8 cellular contexts compared by ENCODE assay signal in genomic region chr16:24041834-24042631, GRCh38.
DNase-seq lines count a peak whose midpoint lies in the region; ATAC-seq and TF ChIP-seq lines count a peak whose summit lies in the region.

No MANE protein-coding gene starts in this region.

- peaks cover 9 to 28% (median 14%) of the 10 kb centered on the region in 4 donors for H3K4me1 Mint-ChIP-seq in naive thymus-derived CD8-positive, alpha-beta T cell
- H3K4me1 Mint-ChIP-seq in stimulated activated memory B cell treated with anti-CD40 and anti-IgM and Interleukin-4, amounts not matched to agents 10 μg/mL and 1 μg/mL and 100 μg/mL, for 72 hours = peaks cover 25% of the 10 kb centered on the region

- H3K9me3 Mint-ChIP-seq in naive thymus-derived CD8-positive, alpha-beta T cell = no peaks in the 10 kb centered on the region
- no peaks in the 10 kb centered on the region for H3K9me3 Mint-ChIP-seq in stimulated activated memory B cell treated with anti-CD40 and anti-IgM and Interleukin-4, amounts not matched to agents 10 μg/mL and 1 μg/mL and 100 μg/mL, for 72 hours

- TF ChIP-seq POLR2A in erythroblast (IDR thresholded peaks at IDR 0.05; ENCODE audit: low read length) = no peak

- H3K36me3 Mint-ChIP-seq in naive thymus-derived CD8-positive, alpha-beta T cell = peaks cover 0 to 68% (median 17%) of the 10 kb centered on the region in 3 donors
- peaks cover 55% of the 10 kb centered on the region for H3K36me3 Mint-ChIP-seq in stimulated activated memory B cell treated with anti-CD40 and anti-IgM and Interleukin-4, amounts not matched to agents 10 μg/mL and 1 μg/mL and 100 μg/mL, for 72 hours

- no peaks in the 10 kb centered on the region for H3K27me3 Mint-ChIP-seq in naive thymus-derived CD8-positive, alpha-beta T cell
- H3K27me3 Mint-ChIP-seq in stimulated activated memory B cell treated with anti-CD40 and anti-IgM and Interleukin-4, amounts not matched to agents 10 μg/mL and 1 μg/mL and 100 μg/mL, for 72 hours = no peaks in the 10 kb centered on the region

- POLR2A ChIA-PET in naive thymus-derived CD8-positive, alpha-beta T cell (lab: Charles Lee) = no interaction called here

- H3K4me3 Mint-ChIP-seq in naive thymus-derived CD8-positive, alpha-beta T cell = no peak overlapping the region
- H3K4me3 Mint-ChIP-seq in stimulated activated memory B cell treated with anti-CD40 and anti-IgM and Interleukin-4, amounts not matched to agents 10 μg/mL and 1 μg/mL and 100 μg/mL, for 72 hours = no peak overlapping the region

- peak; percentile 66 for ATAC-seq in HG03439 (IDR thresholded peaks at IDR 0.05; ENCODE audit: unreplicated experiment)
- peak; percentile 65 to 87 for ATAC-seq in naive thymus-derived CD8-positive, alpha-beta T cell
- peak; percentile 91 for ATAC-seq in stimulated activated memory B cell treated with anti-CD40 and anti-IgM and Interleukin-4, amounts not matched to agents 10 μg/mL and 1 μg/mL and 100 μg/mL, for 72 hours
- no peak for ATAC-seq in HG03159 (IDR thresholded peaks at IDR 0.05; ENCODE audit: unreplicated experiment)

- peak; percentile 27 for DNase-seq in NOMO-1 treated with dmso at 0.1 percent for 144 hours (lab: John Stamatoyannopoulos, UW; ENCODE audit: unreplicated experiment)
- peak; percentile 56 to 74 (median 70) for DNase-seq in activated CD8-positive, alpha-beta memory T cell treated with anti-CD3 and anti-CD28 coated beads for 48 hours (ENCODE audit: low read depth in 2 of 3, low spot score in 2 of 3)
- DNase-seq in erythroblast (lab: John Stamatoyannopoulos, UW) = peak; percentile 63 to 80
- peak; percentile 43 to 81 (median 66) for DNase-seq in naive thymus-derived CD8-positive, alpha-beta T cell

- peak overlapping the region in 1 of 10 donors; percentile 15 for H3K27ac Mint-ChIP-seq in naive thymus-derived CD8-positive, alpha-beta T cell
- H3K27ac Mint-ChIP-seq in stimulated activated memory B cell treated with anti-CD40 and anti-IgM and Interleukin-4, amounts not matched to agents 10 μg/mL and 1 μg/mL and 100 μg/mL, for 72 hours = peak overlapping the region; percentile 50

- TF ChIP-seq CTCF in GM12872 (IDR thresholded peaks at IDR 0.05; ENCODE audit: insufficient read depth, low read depth, low read length) = peak; percentile 84
